Comparison of ENCODE assay signal across 8 cellular contexts in the genomic region with DNA sequence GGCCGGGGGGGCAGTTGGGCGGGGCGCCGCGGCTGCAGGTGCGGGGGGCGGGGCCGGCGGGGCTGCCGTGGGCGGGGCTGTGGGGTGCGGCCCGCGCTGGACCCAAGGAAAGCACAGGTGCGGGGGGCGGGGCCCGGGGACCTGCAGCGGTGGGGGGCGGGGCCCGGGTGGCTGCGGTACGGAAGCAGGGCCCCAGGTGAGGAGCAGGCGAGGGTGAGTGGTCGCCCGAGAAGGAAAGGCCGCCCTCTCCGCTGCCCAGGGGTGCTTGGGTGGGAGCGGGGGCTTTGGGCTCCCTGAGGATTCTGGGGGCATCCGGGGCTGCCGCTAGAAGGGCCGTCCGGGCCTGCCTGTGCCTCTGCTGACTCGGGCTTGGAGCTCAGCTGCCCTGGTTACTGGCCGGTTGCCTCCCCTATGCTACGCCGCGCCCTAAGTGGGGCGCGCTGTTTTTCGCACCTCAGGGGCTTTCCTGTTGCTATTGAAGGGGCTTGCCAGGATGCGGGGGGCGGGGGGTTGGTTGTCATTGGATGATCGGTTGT. TPM values are rescaled to one million over a fixed set of nuclear protein-coding genes. Genes with fewer than 3 reads are reported as not detected.
DNase-seq lines count a peak whose midpoint lies in the region; ATAC-seq and TF ChIP-seq lines count a peak whose summit lies in the region.

No MANE protein-coding gene starts in this region.

- peak overlapping the region; percentile 54 to 60 for H3K27ac Mint-ChIP-seq in natural killer cell

- no peaks in the 10 kb centered on the region for H3K9me3 Mint-ChIP-seq in natural killer cell

- H3K4me1 ChIP-seq in HUES64 (ENCODE audit: insufficient read depth, low read length) (peaks cover 21% of the 10 kb centered on the region), uterus (peaks cover 0 to 5% of the 10 kb centered on the region in 2 donors)

- no peak for TF ChIP-seq POLR2A in uterus (IDR thresholded peaks at IDR 0.05)

- peaks cover 9 to 13% of the 10 kb centered on the region in 2 donors for H3K27me3 Mint-ChIP-seq in natural killer cell (ENCODE audit: low read depth in 2 of 2)

- peak in 2 of 3 donors; percentile 1 to 5 for ATAC-seq in natural killer cell

- H3K36me3 ChIP-seq in HUES64 (ENCODE audit: insufficient read depth, low read length) (no peaks in the 10 kb centered on the region), uterus (no peaks in the 10 kb centered on the region)

- in situ Hi-C loops in G401 (cut with HindIII; ENCODE audit: low sequenced_read_pairs): no loop called here

- no peaks in the 10 kb centered on the region for H3K36me3 Mint-ChIP-seq in natural killer cell

- peak overlapping the region; percentile 82 for H3K4me3 ChIP-seq in HUES64 (ENCODE audit: low read length)
- H3K4me3 ChIP-seq in epithelial cell of esophagus (ENCODE audit: low read length): peak overlapping the region; percentile 38
- H3K4me3 ChIP-seq in uterus: peak overlapping the region; percentile 27 to 58

- WGBS in HUES64: 3% methylated on average over 41 of the region's 43 CpGs

- H3K27me3 ChIP-seq in HUES64 (ENCODE audit: insufficient read depth, low read length): peaks cover 37% of the 10 kb centered on the region
- no peaks in the 10 kb centered on the region for H3K27me3 ChIP-seq in uterus

- H3K4me1 Mint-ChIP-seq in natural killer cell: peaks cover 5 to 10% of the 10 kb centered on the region in 2 donors

- intact Hi-C loops in natural killer cell (cut with micrococcal nuclease): no loop called here
- intact Hi-C loops in uterus (cut with DNase I; ENCODE audit: low total_unique reads): no loop called here

- peak overlapping the region; percentile 89 for H3K4me3 Mint-ChIP-seq in natural killer cell

- DNase-seq in G401 (ENCODE audit: low spot score): peak; percentile 49
- DNase-seq in activated CD4-positive, alpha-beta T cell treated with anti-CD3 and anti-CD28 coated beads for 4 hours: peak; percentile 35 to 59
- DNase-seq in epithelial cell of esophagus (ENCODE audit: low read depth): peak; percentile 47
- DNase-seq in natural killer cell: no peak
- peak; percentile 28 to 29 for DNase-seq in uterus
- no peak for DNase-seq in pons (ENCODE audit: low spot score)
- DNase-seq in GDM1 (lab: John Stamatoyannopoulos, UW): no peak

- TF ChIP-seq CTCF in epithelial cell of esophagus (IDR thresholded peaks at IDR 0.05; ENCODE audit: insufficient read depth, low read depth, low read length, missing control alignments) (no peak), natural killer cell (IDR thresholded peaks at IDR 0.05) (no peak), uterus (IDR thresholded peaks at IDR 0.05) (no peak)

- H3K9me3 ChIP-seq in HUES64 (ENCODE audit: insufficient read depth, low read depth, low read length) (no peaks in the 10 kb centered on the region), uterus (no peaks in the 10 kb centered on the region)

- H3K27ac ChIP-seq in HUES64 (ENCODE audit: low read depth, low read length) (no peak overlapping the region), uterus (no peak overlapping the region)

- H3K9ac ChIP-seq in HUES64 (ENCODE audit: low read depth, low read length): peak overlapping the region; percentile 64; the same call in 1 of the 2 replicates

RNA-seq across cellular contexts. Expression of a gene that starts 0.8 kb away (rescaled TPM):
- 0.49 and 3.7 TPM in 2 replicates for total RNA-seq in G401 (2014; rRNA removed; shearing (Covaris generic))
- 8.8 TPM for polyA plus RNA-seq in HUES64 (2013, experiment 1 of 2)
- polyA plus RNA-seq in HUES64 (2013, experiment 2 of 2): 11.7 TPM
- total RNA-seq in natural killer cell (10 to 100 TPM; 11.9 to 21.2 (median 13.2) TPM), uterus (10 to 100 TPM in 3 of 4 donors, 1 to 10 TPM in 1; 8.5 to 16.7 (median 14.5) TPM)

RNA-seq across cellular contexts. Expression of a gene that starts 54.9 kb away (rescaled TPM):
- 7.8 and 12.0 TPM in 2 replicates for total RNA-seq in G401 (2014; rRNA removed; shearing (Covaris generic))
- 7.2 TPM for polyA plus RNA-seq in HUES64 (2013, experiment 1 of 2)
- 7.2 TPM for polyA plus RNA-seq in HUES64 (2013, experiment 2 of 2)
- total RNA-seq in natural killer cell (10 to 100 TPM in 2 of 3 donors, 1 to 10 TPM in 1; 8.9 to 13.9 (median 12.0) TPM), uterus (10 to 100 TPM in 3 of 4 donors, 1 to 10 TPM in 1; 1.8 to 30.3 (median 13.5) TPM)

Comparison
In these comparisons a context has a peak if more than half of its experiments do, and no peak if none do; other contexts are left out.
1. DNase-seq: peak in G401 (single experiment), activated CD4-positive, alpha-beta T cell treated with anti-CD3 and anti-CD28 coated beads for 4 hours (2 of 2), epithelial cell of esophagus (single experiment) and uterus (2 of 2); none in natural killer cell (single experiment), pons (single experiment) and GDM1 (single experiment).
2. Peak in every context shown above with its lines, with median percentiles within 50 percentile points of each other: H3K4me3 ChIP-seq.